Comparison of ENCODE assay signal across 8 cellular contexts in genomic region chr4:88378691-88379559, GRCh38. TPM values are rescaled to one million over a fixed set of nuclear protein-coding genes. Genes with fewer than 3 reads are reported as not detected.
A peak's percentile ranks its signal among the peaks of the same experiment; 100 is the strongest.
DNase-seq lines count a peak whose midpoint lies in the region.

TSS of gene HERC6 (plus strand) at chr4:88378852. CDS start at chr4:88378922, 70 bp downstream.

- peak within 1 kb of the TSS; percentile 78 for H3K9ac ChIP-seq in ES-I3 (ENCODE audit: low read depth, low read length)

- no peaks in the 10 kb centered on the region for H3K4me1 ChIP-seq in ES-I3 (ENCODE audit: insufficient read depth, low read length)

- H3K9me3 ChIP-seq in ES-I3 (ENCODE audit: control insufficient read depth, insufficient read depth, low read length) = no peaks in the 10 kb centered on the region

- peak; percentile 9 for DNase-seq in GOT3 (lab: John Stamatoyannopoulos, UW)
- DNase-seq in LHCN-M2 (ENCODE audit: low read depth) = peak; percentile 85
- peak; percentile 88 for DNase-seq in SK-MEL-5 (ENCODE audit: low read depth, low spot score)
- DNase-seq in activated naive CD4-positive, alpha-beta T cell treated with anti-CD3 and anti-CD28 coated beads, Interleukin-2, amount 10 ng/mL, durations not matched to agents 7 days and 5 days = peak; percentile 90
- peak; percentile 68 for DNase-seq in globus pallidus (ENCODE audit: low spot score)
- peak; percentile 32 for DNase-seq in non-pigmented ciliary epithelial cell (ENCODE audit: low read depth)
- peak; percentile 74 for DNase-seq in superior temporal gyrus (ENCODE audit: extremely low spot score)

- H3K36me3 Mint-ChIP-seq in activated naive CD4-positive, alpha-beta T cell treated with anti-CD3 and anti-CD28 coated beads, Interleukin-2, amount 10 ng/mL, durations not matched to agents 7 days and 5 days = peaks cover 15% of the 10 kb centered on the region

- H3K27ac Mint-ChIP-seq in activated naive CD4-positive, alpha-beta T cell treated with anti-CD3 and anti-CD28 coated beads, Interleukin-2, amount 10 ng/mL, durations not matched to agents 7 days and 5 days = peak within 1 kb of the TSS; percentile 89

- H3K4me1 Mint-ChIP-seq in activated naive CD4-positive, alpha-beta T cell treated with anti-CD3 and anti-CD28 coated beads, Interleukin-2, amount 10 ng/mL, durations not matched to agents 7 days and 5 days = peaks cover 42% of the 10 kb centered on the region

- in situ Hi-C loops in SK-MEL-5 (cut with HindIII; ENCODE audit: low pct_unique_long_range_greater_than_20kb, low sequenced_read_pairs) = no loop called here

- peaks cover 8% of the 10 kb centered on the region for H3K9me3 Mint-ChIP-seq in activated naive CD4-positive, alpha-beta T cell treated with anti-CD3 and anti-CD28 coated beads, Interleukin-2, amount 10 ng/mL, durations not matched to agents 7 days and 5 days

- no peaks in the 10 kb centered on the region for H3K36me3 ChIP-seq in ES-I3 (ENCODE audit: insufficient read depth, low read length)

- CTCF ChIA-PET in activated naive CD4-positive, alpha-beta T cell treated with anti-CD3 and anti-CD28 coated beads, Interleukin-2, amount 10 ng/mL, durations not matched to agents 7 days and 5 days (lab: Charles Lee) = interaction anchor here (1.0 to 1.5 kb wide), 8 partner anchors 50 to 162 kb away, joined by 3 to 7 read pairs (median 3); partner anchors contain the start of genes PPM1K and PYURF

- peak within 1 kb of the TSS; percentile 84 for H3K4me3 Mint-ChIP-seq in activated naive CD4-positive, alpha-beta T cell treated with anti-CD3 and anti-CD28 coated beads, Interleukin-2, amount 10 ng/mL, durations not matched to agents 7 days and 5 days

- H3K27me3 Mint-ChIP-seq in activated naive CD4-positive, alpha-beta T cell treated with anti-CD3 and anti-CD28 coated beads, Interleukin-2, amount 10 ng/mL, durations not matched to agents 7 days and 5 days = no peaks in the 10 kb centered on the region

RNA-seq across cellular contexts. Expression of gene HERC6, which starts in this region (rescaled TPM):
- total RNA-seq in LHCN-M2 (2014; rRNA removed) = 3.9 and 7.1 TPM in 2 replicates
- 2.5 TPM for polyA plus RNA-seq in LHCN-M2 (2012)
- total RNA-seq in SK-MEL-5 (2014; rRNA removed; shearing (Covaris generic)) = 2.0 and 2.8 TPM in 2 replicates
- polyA plus RNA-seq in SK-MEL-5 (2015; cell fraction: cytosol; rRNA removed) = 2.0 and 3.0 TPM in 2 replicates
- 1.3 and 1.5 TPM in 2 replicates for polyA plus RNA-seq in SK-MEL-5 (2015; cell fraction: nucleus; rRNA removed)

Comparison
In these comparisons a context has a peak if more than half of its experiments do, and no peak if none do; other contexts are left out.
1. Peak in every context shown above with its lines: DNase-seq.
2. DNase-seq: peak in every context shown above with its lines; median percentile 90 in activated naive CD4-positive, alpha-beta T cell treated with anti-CD3 and anti-CD28 coated beads, Interleukin-2, amount 10 ng/mL, durations not matched to agents 7 days and 5 days; 88 in SK-MEL-5; 85 in LHCN-M2; 74 in superior temporal gyrus; 68 in globus pallidus; 32 in non-pigmented ciliary epithelial cell; 9 in GOT3.